ENCODE assay signal across 1 cellular context in genomic region chr17:36550491-36551417, GRCh38.
TF ChIP-seq lines count a peak whose summit lies in the region.

No MANE protein-coding gene starts in this region.

TF ChIP-seq in GM23338, 12 proteins besides CTCF, POLR2A, EP300 and RAD21 (continued from another document):
- TF ChIP-seq, protein P1, sequence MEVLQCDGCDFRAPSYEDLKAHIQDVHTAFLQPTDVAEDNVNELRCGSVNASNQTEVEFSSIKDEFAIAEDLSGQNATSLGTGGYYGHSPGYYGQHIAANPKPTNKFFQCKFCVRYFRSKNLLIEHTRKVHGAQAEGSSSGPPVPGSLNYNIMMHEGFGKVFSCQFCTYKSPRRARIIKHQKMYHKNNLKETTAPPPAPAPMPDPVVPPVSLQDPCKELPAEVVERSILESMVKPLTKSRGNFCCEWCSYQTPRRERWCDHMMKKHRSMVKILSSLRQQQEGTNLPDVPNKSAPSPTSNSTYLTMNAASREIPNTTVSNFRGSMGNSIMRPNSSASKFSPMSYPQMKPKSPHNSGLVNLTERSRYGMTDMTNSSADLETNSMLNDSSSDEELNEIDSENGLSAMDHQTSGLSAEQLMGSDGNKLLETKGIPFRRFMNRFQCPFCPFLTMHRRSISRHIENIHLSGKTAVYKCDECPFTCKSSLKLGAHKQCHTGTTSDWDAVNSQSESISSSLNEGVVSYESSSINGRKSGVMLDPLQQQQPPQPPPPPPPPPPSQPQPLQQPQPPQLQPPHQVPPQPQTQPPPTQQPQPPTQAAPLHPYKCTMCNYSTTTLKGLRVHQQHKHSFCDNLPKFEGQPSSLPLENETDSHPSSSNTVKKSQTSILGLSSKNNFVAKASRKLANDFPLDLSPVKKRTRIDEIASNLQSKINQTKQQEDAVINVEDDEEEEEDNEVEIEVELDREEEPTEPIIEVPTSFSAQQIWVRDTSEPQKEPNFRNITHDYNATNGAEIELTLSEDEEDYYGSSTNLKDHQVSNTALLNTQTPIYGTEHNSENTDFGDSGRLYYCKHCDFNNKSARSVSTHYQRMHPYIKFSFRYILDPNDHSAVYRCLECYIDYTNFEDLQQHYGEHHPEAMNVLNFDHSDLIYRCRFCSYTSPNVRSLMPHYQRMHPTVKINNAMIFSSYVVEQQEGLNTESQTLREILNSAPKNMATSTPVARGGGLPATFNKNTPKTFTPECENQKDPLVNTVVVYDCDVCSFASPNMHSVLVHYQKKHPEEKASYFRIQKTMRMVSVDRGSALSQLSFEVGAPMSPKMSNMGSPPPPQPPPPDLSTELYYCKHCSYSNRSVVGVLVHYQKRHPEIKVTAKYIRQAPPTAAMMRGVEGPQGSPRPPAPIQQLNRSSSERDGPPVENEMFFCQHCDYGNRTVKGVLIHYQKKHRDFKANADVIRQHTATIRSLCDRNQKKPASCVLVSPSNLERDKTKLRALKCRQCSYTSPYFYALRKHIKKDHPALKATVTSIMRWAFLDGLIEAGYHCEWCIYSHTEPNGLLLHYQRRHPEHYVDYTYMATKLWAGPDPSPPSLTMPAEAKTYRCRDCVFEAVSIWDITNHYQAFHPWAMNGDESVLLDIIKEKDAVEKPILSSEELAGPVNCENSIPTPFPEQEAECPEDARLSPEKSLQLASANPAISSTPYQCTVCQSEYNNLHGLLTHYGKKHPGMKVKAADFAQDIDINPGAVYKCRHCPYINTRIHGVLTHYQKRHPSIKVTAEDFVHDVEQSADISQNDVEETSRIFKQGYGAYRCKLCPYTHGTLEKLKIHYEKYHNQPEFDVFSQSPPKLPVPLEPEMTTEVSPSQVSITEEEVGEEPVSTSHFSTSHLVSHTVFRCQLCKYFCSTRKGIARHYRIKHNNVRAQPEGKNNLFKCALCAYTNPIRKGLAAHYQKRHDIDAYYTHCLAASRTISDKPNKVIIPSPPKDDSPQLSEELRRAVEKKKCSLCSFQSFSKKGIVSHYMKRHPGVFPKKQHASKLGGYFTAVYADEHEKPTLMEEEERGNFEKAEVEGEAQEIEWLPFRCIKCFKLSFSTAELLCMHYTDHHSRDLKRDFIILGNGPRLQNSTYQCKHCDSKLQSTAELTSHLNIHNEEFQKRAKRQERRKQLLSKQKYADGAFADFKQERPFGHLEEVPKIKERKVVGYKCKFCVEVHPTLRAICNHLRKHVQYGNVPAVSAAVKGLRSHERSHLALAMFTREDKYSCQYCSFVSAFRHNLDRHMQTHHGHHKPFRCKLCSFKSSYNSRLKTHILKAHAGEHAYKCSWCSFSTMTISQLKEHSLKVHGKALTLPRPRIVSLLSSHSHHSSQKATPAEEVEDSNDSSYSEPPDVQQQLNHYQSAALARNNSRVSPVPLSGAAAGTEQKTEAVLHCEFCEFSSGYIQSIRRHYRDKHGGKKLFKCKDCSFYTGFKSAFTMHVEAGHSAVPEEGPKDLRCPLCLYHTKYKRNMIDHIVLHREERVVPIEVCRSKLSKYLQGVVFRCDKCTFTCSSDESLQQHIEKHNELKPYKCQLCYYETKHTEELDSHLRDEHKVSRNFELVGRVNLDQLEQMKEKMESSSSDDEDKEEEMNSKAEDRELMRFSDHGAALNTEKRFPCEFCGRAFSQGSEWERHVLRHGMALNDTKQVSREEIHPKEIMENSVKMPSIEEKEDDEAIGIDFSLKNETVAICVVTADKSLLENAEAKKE (CRISPR knock-in tag; IDR thresholded peaks at IDR 0.05): no peak
- TF ChIP-seq JUNB (IDR thresholded peaks at IDR 0.05; ENCODE audit: unreplicated experiment) (no peak), STAT1 (IDR thresholded peaks at IDR 0.05; ENCODE audit: unreplicated experiment) (no peak), ETS1 (IDR thresholded peaks at IDR 0.05) (no peak), EZH2phosphoT487 (IDR thresholded peaks at IDR 0.05; ENCODE audit: unreplicated experiment) (no peak), EZH2 (IDR thresholded peaks at IDR 0.05; ENCODE audit: low read depth, unreplicated experiment) (no peak), ZNF331 (CRISPR knock-in tag; IDR thresholded peaks at IDR 0.05; ENCODE audit: low read depth) (no peak)
- TF ChIP-seq, protein P2, sequence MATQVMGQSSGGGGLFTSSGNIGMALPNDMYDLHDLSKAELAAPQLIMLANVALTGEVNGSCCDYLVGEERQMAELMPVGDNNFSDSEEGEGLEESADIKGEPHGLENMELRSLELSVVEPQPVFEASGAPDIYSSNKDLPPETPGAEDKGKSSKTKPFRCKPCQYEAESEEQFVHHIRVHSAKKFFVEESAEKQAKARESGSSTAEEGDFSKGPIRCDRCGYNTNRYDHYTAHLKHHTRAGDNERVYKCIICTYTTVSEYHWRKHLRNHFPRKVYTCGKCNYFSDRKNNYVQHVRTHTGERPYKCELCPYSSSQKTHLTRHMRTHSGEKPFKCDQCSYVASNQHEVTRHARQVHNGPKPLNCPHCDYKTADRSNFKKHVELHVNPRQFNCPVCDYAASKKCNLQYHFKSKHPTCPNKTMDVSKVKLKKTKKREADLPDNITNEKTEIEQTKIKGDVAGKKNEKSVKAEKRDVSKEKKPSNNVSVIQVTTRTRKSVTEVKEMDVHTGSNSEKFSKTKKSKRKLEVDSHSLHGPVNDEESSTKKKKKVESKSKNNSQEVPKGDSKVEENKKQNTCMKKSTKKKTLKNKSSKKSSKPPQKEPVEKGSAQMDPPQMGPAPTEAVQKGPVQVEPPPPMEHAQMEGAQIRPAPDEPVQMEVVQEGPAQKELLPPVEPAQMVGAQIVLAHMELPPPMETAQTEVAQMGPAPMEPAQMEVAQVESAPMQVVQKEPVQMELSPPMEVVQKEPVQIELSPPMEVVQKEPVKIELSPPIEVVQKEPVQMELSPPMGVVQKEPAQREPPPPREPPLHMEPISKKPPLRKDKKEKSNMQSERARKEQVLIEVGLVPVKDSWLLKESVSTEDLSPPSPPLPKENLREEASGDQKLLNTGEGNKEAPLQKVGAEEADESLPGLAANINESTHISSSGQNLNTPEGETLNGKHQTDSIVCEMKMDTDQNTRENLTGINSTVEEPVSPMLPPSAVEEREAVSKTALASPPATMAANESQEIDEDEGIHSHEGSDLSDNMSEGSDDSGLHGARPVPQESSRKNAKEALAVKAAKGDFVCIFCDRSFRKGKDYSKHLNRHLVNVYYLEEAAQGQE (IDR thresholded peaks at IDR 0.05; ENCODE audit: unreplicated experiment): no peak
